21 cellular contexts compared by ENCODE assay signal in genomic region chr12:11624126-11624525, GRCh38.
"Had no signal": no experiment of that assay in that cellular context is flagged by ENCODE, and none has a peak within 500 bp of the region (broad histone marks: within the 10 kb centered on the region; RNA-seq: fewer than 3 reads in every experiment).

No MANE protein-coding gene starts in this region.

- H3K4me1 ChIP-seq: colonic mucosa, esophagus squamous epithelium, prostate gland, transverse colon, vagina had no signal

- H3K27ac Mint-ChIP-seq: activated naive CD8-positive, alpha-beta T cell treated with anti-CD3 and anti-CD28 coated beads for 36 hours; activated T-helper 1 cell treated with anti-CD3 and anti-CD28 coated beads, Interleukin-12 subunit alpha, Interleukin-12 subunit beta, Interleukin-2, Interleukin-4 antibody, amounts not matched to agents 30 ng/mL and 10 ng/mL and 1 ng/mL, durations not matched to agents 14 hours and 24 hours and 36 hours; natural killer cell treated with Interleukin-12 subunit alpha and Interleukin-12 subunit beta and Interleukin-15 and Interleukin-18, amount 100 ng/mL, for 72 hours had no signal

- H3K36me3 Mint-ChIP-seq: activated naive CD8-positive, alpha-beta T cell treated with anti-CD3 and anti-CD28 coated beads for 36 hours; natural killer cell treated with Interleukin-12 subunit alpha and Interleukin-12 subunit beta and Interleukin-15 and Interleukin-18, amount 100 ng/mL, for 72 hours had no signal

- ATAC-seq: body of pancreas; natural killer cell treated with Interleukin-12 subunit alpha and Interleukin-12 subunit beta and Interleukin-15 and Interleukin-18, amount 100 ng/mL, for 72 hours; right cardiac atrium had no signal

- H3K27me3 ChIP-seq: body of pancreas, colonic mucosa, esophagus squamous epithelium, hepatocyte, transverse colon, vagina had no signal

- H3K36me3 ChIP-seq: colonic mucosa, esophagus squamous epithelium, prostate gland, transverse colon, vagina had no signal

- DNase-seq: activated CD4-positive, alpha-beta T cell treated with anti-CD3 and anti-CD28 coated beads, Interleukin-2, amount 50 U/mL, for 1 hour; activated CD8-positive, alpha-beta memory T cell treated with anti-CD3 and anti-CD28 coated beads for 24 hours; activated naive CD8-positive, alpha-beta T cell treated with anti-CD3 and anti-CD28 coated beads for 36 hours; amygdala; body of pancreas; central memory CD4-positive, alpha-beta T cell; colonic mucosa; esophagus squamous epithelium; islet precursor cell; right cardiac atrium; stimulated activated CD4-positive, alpha-beta T cell treated with anti-CD3 and anti-CD28 coated beads, Interleukin-4, amount 100 ng/mL, for 4 hours; stimulated activated CD8-positive, alpha-beta memory T cell treated with anti-CD3 and anti-CD28 coated beads, Interleukin-4, amount 100 ng/mL, for 48 hours; stimulated activated naive CD4-positive, alpha-beta T cell treated with Interleukin-2 at 50 U/mL for 16 hours; substantia nigra; transverse colon had no signal

- H3K27ac ChIP-seq: body of pancreas, colonic mucosa, esophagus squamous epithelium, hepatocyte, transverse colon, vagina had no signal

- H3K4me3 Mint-ChIP-seq: activated naive CD8-positive, alpha-beta T cell treated with anti-CD3 and anti-CD28 coated beads for 36 hours; activated T-helper 1 cell treated with anti-CD3 and anti-CD28 coated beads, Interleukin-12 subunit alpha, Interleukin-12 subunit beta, Interleukin-2, Interleukin-4 antibody, amounts not matched to agents 30 ng/mL and 10 ng/mL and 1 ng/mL, durations not matched to agents 14 hours and 24 hours and 36 hours; natural killer cell treated with Interleukin-12 subunit alpha and Interleukin-12 subunit beta and Interleukin-15 and Interleukin-18, amount 100 ng/mL, for 72 hours had no signal

- H3K9me3 Mint-ChIP-seq: activated naive CD8-positive, alpha-beta T cell treated with anti-CD3 and anti-CD28 coated beads for 36 hours; activated T-helper 1 cell treated with anti-CD3 and anti-CD28 coated beads, Interleukin-12 subunit alpha, Interleukin-12 subunit beta, Interleukin-2, Interleukin-4 antibody, amounts not matched to agents 30 ng/mL and 10 ng/mL and 1 ng/mL, durations not matched to agents 14 hours and 24 hours and 36 hours; natural killer cell treated with Interleukin-12 subunit alpha and Interleukin-12 subunit beta and Interleukin-15 and Interleukin-18, amount 100 ng/mL, for 72 hours had no signal

- H3K9me3 ChIP-seq: body of pancreas, colonic mucosa, esophagus squamous epithelium, prostate gland, transverse colon, vagina had no signal

- H3K4me3 ChIP-seq: body of pancreas, colonic mucosa, esophagus squamous epithelium, hepatocyte, prostate gland, skin epidermis, transverse colon, vagina had no signal
